In genomic region chr7:50959560-50959959, GRCh38 we compare ENCODE assay signal across 28 cellular contexts.
"Had no signal": no experiment of that assay in that cellular context is flagged by ENCODE, and none has a peak within 500 bp of the region (broad histone marks: within the 10 kb centered on the region; RNA-seq: fewer than 3 reads in every experiment).

No MANE protein-coding gene starts in this region.

- H3K4me3 ChIP-seq: stomach, suprapubic skin, testis, thoracic aorta, thyroid gland, tibial artery, tibial nerve, transverse colon, upper lobe of left lung, upper lobe of right lung, uterus, vagina had no signal

- H3K27me3 Mint-ChIP-seq: stimulated activated naive CD8-positive, alpha-beta T cell treated with anti-CD3 and anti-CD28 coated beads, Interleukin-15, amount 100 ng/mL, for 72 hours; stimulated activated naive CD8-positive, alpha-beta T cell treated with anti-CD3 and anti-CD28 coated beads, Interleukin-15, Interleukin-2, amounts not matched to agents 100 ng/mL and 50 ng/mL, for 24 hours; type B pancreatic cell had no signal

- H3K4me1 ChIP-seq: uterus had no signal

- H3K36me3 Mint-ChIP-seq: stimulated activated effector memory CD8-positive, alpha-beta T cell treated with anti-CD3 and anti-CD28 coated beads, Interleukin-12 subunit alpha, Interleukin-12 subunit beta, amount 100 ng/mL, for 72 hours; stimulated activated memory B cell treated with anti-CD40 and anti-IgM and Interleukin-4, amounts not matched to agents 10 μg/mL and 1 μg/mL and 100 μg/mL, for 72 hours; type B pancreatic cell had no signal

- H3K9me3 ChIP-seq: stomach, suprapubic skin, testis, thoracic aorta, thyroid gland, tibial artery, tibial nerve, transverse colon, upper lobe of left lung, upper lobe of right lung, uterus, vagina had no signal

- H3K27ac ChIP-seq: stomach, suprapubic skin, testis, thoracic aorta, thyroid gland, tibial artery, tibial nerve, transverse colon, upper lobe of left lung, upper lobe of right lung, uterus, vagina had no signal

- H3K27me3 ChIP-seq: stomach, suprapubic skin, testis, thyroid gland, tibial nerve, transverse colon, upper lobe of left lung, upper lobe of right lung, uterus, vagina had no signal

- H3K27ac Mint-ChIP-seq: stimulated activated effector memory CD8-positive, alpha-beta T cell treated with anti-CD3 and anti-CD28 coated beads, Interleukin-12 subunit alpha, Interleukin-12 subunit beta, amount 100 ng/mL, for 72 hours; stimulated activated memory B cell treated with anti-CD40 and anti-IgM and Interleukin-4, amounts not matched to agents 10 μg/mL and 1 μg/mL and 100 μg/mL, for 72 hours; stimulated activated naive B cell treated with anti-CD40 and anti-IgM and Interleukin-4, amounts not matched to agents 10 μg/mL and 1 μg/mL and 100 μg/mL, for 72 hours; stimulated activated naive CD8-positive, alpha-beta T cell treated with anti-CD3 and anti-CD28 coated beads, Interleukin-15, Interleukin-2, amounts not matched to agents 100 ng/mL and 50 ng/mL, for 24 hours; type B pancreatic cell had no signal

- DNase-seq: stimulated activated CD4-positive, alpha-beta T cell treated with anti-CD3 and anti-CD28 coated beads, Interleukin-2, amount 100 ng/mL, for 48 hours; stimulated activated CD4-positive, alpha-beta T cell treated with anti-CD3 and anti-CD28 coated beads, Interleukin-4, amount 100 ng/mL, for 1 hour; stimulated activated CD4-positive, alpha-beta T cell treated with anti-CD3 and anti-CD28 coated beads, Interleukin-4, amount 100 ng/mL, for 24 hours; stimulated activated CD4-positive, alpha-beta T cell treated with anti-CD3 and anti-CD28 coated beads, Interleukin-4, amount 100 ng/mL, for 4 hours; stimulated activated CD8-positive, alpha-beta memory T cell treated with anti-CD3 and anti-CD28 coated beads, Interleukin-4, amount 100 ng/mL, for 48 hours; stimulated activated naive B cell treated with anti-CD40 and anti-IgM and Interleukin-4, amounts not matched to agents 10 μg/mL and 1 μg/mL and 100 μg/mL, for 72 hours; stimulated activated naive CD4-positive, alpha-beta T cell; stimulated activated naive CD4-positive, alpha-beta T cell treated with Interleukin-2 at 50 U/mL for 16 hours; stimulated activated naive CD8-positive, alpha-beta T cell treated with anti-CD3 and anti-CD28 coated beads, Interleukin-15, amount 100 ng/mL, for 72 hours; stimulated activated naive CD8-positive, alpha-beta T cell treated with anti-CD3 and anti-CD28 coated beads, Interleukin-15, Interleukin-2, amounts not matched to agents 100 U/mL and 50 U/mL, for 24 hours; stomach; substantia nigra; testis; thyroid gland; tibial artery; transverse colon; trophoblast cell; upper lobe of left lung; upper lobe of right lung; uterus had no signal

- H3K4me1 Mint-ChIP-seq: stimulated activated effector memory CD8-positive, alpha-beta T cell treated with anti-CD3 and anti-CD28 coated beads, Interleukin-12 subunit alpha, Interleukin-12 subunit beta, amount 100 ng/mL, for 72 hours; stimulated activated memory B cell treated with anti-CD40 and anti-IgM and Interleukin-4, amounts not matched to agents 10 μg/mL and 1 μg/mL and 100 μg/mL, for 72 hours had no signal

- H3K36me3 ChIP-seq: stomach, suprapubic skin, thoracic aorta, thyroid gland, tibial artery, tibial nerve, transverse colon, upper lobe of left lung, upper lobe of right lung, uterus, vagina had no signal

- H3K4me3 Mint-ChIP-seq: stimulated activated effector memory CD8-positive, alpha-beta T cell treated with anti-CD3 and anti-CD28 coated beads, Interleukin-12 subunit alpha, Interleukin-12 subunit beta, amount 100 ng/mL, for 72 hours; stimulated activated memory B cell treated with anti-CD40 and anti-IgM and Interleukin-4, amounts not matched to agents 10 μg/mL and 1 μg/mL and 100 μg/mL, for 72 hours; stimulated activated naive B cell treated with anti-CD40 and anti-IgM and Interleukin-4, amounts not matched to agents 10 μg/mL and 1 μg/mL and 100 μg/mL, for 72 hours; stimulated activated naive CD8-positive, alpha-beta T cell treated with anti-CD3 and anti-CD28 coated beads, Interleukin-15, amount 100 ng/mL, for 72 hours; stimulated activated naive CD8-positive, alpha-beta T cell treated with anti-CD3 and anti-CD28 coated beads, Interleukin-15, Interleukin-2, amounts not matched to agents 100 ng/mL and 50 ng/mL, for 24 hours; type B pancreatic cell had no signal

- H3K9me3 Mint-ChIP-seq: stimulated activated effector memory CD8-positive, alpha-beta T cell treated with anti-CD3 and anti-CD28 coated beads, Interleukin-12 subunit alpha, Interleukin-12 subunit beta, amount 100 ng/mL, for 72 hours; stimulated activated memory B cell treated with anti-CD40 and anti-IgM and Interleukin-4, amounts not matched to agents 10 μg/mL and 1 μg/mL and 100 μg/mL, for 72 hours; stimulated activated naive B cell treated with anti-CD40 and anti-IgM and Interleukin-4, amounts not matched to agents 10 μg/mL and 1 μg/mL and 100 μg/mL, for 72 hours; stimulated activated naive CD8-positive, alpha-beta T cell treated with anti-CD3 and anti-CD28 coated beads, Interleukin-15, amount 100 ng/mL, for 72 hours; stimulated activated naive CD8-positive, alpha-beta T cell treated with anti-CD3 and anti-CD28 coated beads, Interleukin-15, Interleukin-2, amounts not matched to agents 100 ng/mL and 50 ng/mL, for 24 hours; type B pancreatic cell had no signal

- ATAC-seq: stimulated activated effector memory CD8-positive, alpha-beta T cell treated with anti-CD3 and anti-CD28 coated beads, Interleukin-12 subunit alpha, Interleukin-12 subunit beta, amount 100 ng/mL, for 72 hours; stimulated activated memory B cell treated with anti-CD40 and anti-IgM and Interleukin-4, amounts not matched to agents 10 μg/mL and 1 μg/mL and 100 μg/mL, for 72 hours; stimulated activated naive B cell treated with anti-CD40 and anti-IgM and Interleukin-4, amounts not matched to agents 10 μg/mL and 1 μg/mL and 100 μg/mL, for 72 hours; stimulated activated naive CD8-positive, alpha-beta T cell treated with anti-CD3 and anti-CD28 coated beads, Interleukin-15, amount 100 ng/mL, for 72 hours; stimulated activated naive CD8-positive, alpha-beta T cell treated with anti-CD3 and anti-CD28 coated beads, Interleukin-15, Interleukin-2, amounts not matched to agents 100 U/mL and 50 U/mL, for 24 hours; upper lobe of right lung had no signal
